ENCODE assay signal across 14 cellular contexts in the genomic region with DNA sequence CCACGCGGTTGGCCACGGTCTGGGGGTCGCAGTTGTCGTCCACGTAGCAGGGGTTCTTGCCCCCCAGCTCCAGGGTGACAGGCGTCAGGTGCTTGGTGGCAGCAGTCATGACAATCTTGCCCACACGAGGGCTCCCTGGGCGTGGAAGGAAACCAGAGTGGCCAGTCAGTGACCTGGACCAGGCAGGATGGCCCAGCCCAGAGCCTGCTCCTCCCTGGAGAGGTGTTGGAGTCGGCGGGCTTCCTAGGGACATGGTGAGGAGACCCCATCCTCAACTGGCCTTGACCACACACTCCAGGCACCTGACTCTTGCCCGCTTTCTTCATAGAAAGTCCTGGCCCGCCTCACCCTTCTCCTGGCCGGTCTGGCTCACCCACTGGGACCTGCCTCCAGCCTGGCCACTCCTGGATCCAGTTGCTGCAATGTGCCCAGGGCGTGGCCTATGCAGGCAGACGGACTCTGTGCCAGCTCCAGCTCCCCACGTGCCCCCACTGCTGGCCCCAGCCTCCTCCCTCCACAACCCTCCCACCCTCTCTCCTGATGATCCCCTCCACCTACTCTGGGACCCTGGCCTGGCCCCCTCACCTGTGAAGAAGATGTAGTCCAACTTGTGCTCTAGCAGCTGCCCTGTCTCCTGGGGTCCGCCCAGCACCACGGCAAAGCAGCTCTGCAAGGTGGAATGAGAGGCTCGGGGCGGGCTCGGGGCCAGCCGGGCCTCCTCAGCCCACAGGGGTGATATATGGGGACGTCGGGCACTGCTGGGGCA. TPM values are rescaled to one million over a fixed set of nuclear protein-coding genes. Genes with fewer than 3 reads are reported as not detected.
DNase-seq lines count a peak whose midpoint lies in the region; ATAC-seq, FAIRE-seq and TF ChIP-seq lines count a peak whose summit lies in the region.
"Had no signal": no experiment of that assay in that cellular context is flagged by ENCODE, and none has a peak within 500 bp of the region (broad histone marks: within the 10 kb centered on the region; RNA-seq: fewer than 3 reads in every experiment).

No MANE protein-coding gene starts in this region.

- no peak overlapping the region for H3K4me3 ChIP-seq in breast epithelium
- no peak overlapping the region for H3K4me3 ChIP-seq in PC-9
- no peak overlapping the region for H3K4me3 ChIP-seq in kidney (ENCODE audit: low read length in 2 of 2)
- H3K4me3 ChIP-seq in upper lobe of right lung = no peak overlapping the region

- peak overlapping the region; percentile 47 for H3K4me2 ChIP-seq in PC-9

- peaks cover 6% of the 10 kb centered on the region; the same call in 1 of the 2 replicates for H3F3A ChIP-seq in PC-9 (ENCODE audit: insufficient read depth, low read depth)

- TF ChIP-seq POLR2A in breast epithelium (IDR thresholded peaks at IDR 0.05) = no peak

- POLR2A ChIA-PET in PC-9 (lab: Charles Lee; ENCODE audit: unreplicated experiment) = no interaction called here

- no peaks in the 10 kb centered on the region for H3K9me2 ChIP-seq in PC-9 (ENCODE audit: insufficient read depth)

- no peaks in the 10 kb centered on the region for H4K20me1 ChIP-seq in PC-9 (ENCODE audit: insufficient read depth)

- H3K36me3 ChIP-seq in breast epithelium (no peaks in the 10 kb centered on the region), PC-9 (ENCODE audit: low read depth) (no peaks in the 10 kb centered on the region), kidney (ENCODE audit: control insufficient read depth in 1 of 2, insufficient read depth in 2 of 2, low read length in 2 of 2) (no peaks in the 10 kb centered on the region), upper lobe of right lung (no peaks in the 10 kb centered on the region)

- CTCF ChIA-PET in PC-9 (lab: Charles Lee) = interaction anchor here (0.5 to 2.3 kb wide), 4 partner anchors 16 to 259 kb away, joined by 3 to 7 read pairs (median 5); no protein-coding TSS in a partner anchor

- FAIRE-seq in kidney (lab: Jason Lieb, UNC) = no peak
- FAIRE-seq: islet of Langerhans had no signal

- peak; percentile 66 for ATAC-seq in upper lobe of right lung
- ATAC-seq in HG03280 (IDR thresholded peaks at IDR 0.05; ENCODE audit: unreplicated experiment) = no peak
- ATAC-seq: T-helper 17 cell had no signal

- H3K4me1 ChIP-seq in breast epithelium (no peaks in the 10 kb centered on the region), PC-9 (replicated peaks; ENCODE audit: insufficient read depth) (peaks cover 7% of the 10 kb centered on the region; the same call in 1 of the 2 replicates), kidney (ENCODE audit: control insufficient read depth in 1 of 2, insufficient read depth in 1 of 2, low read depth in 1 of 2, low read length in 2 of 2) (no peaks in the 10 kb centered on the region), upper lobe of right lung (no peaks in the 10 kb centered on the region)

- intact Hi-C loops in breast epithelium (cut with DNase I; ENCODE audit: low total_unique reads) (no loop called here), PC-9 (cut with micrococcal nuclease; ENCODE audit: unreplicated experiment) (loop anchor here (1.0 to 10.0 kb wide), 3 partner anchors 26 to 129 kb away; no protein-coding TSS in a partner anchor), kidney (cut with DNase I) (no loop called here), upper lobe of right lung (cut with DNase I) (no loop called here)

- H3K9me3 ChIP-seq in breast epithelium (no peaks in the 10 kb centered on the region), PC-9 (ENCODE audit: insufficient read depth, low read depth) (no peaks in the 10 kb centered on the region), kidney (ENCODE audit: control insufficient read depth in 1 of 2, low read length in 2 of 2) (no peaks in the 10 kb centered on the region), upper lobe of right lung (no peaks in the 10 kb centered on the region)

- H3K27me3 ChIP-seq in breast epithelium = no peaks in the 10 kb centered on the region
- H3K27me3 ChIP-seq in PC-9 (ENCODE audit: insufficient read depth, low read depth) = no peaks in the 10 kb centered on the region
- no peaks in the 10 kb centered on the region for H3K27me3 ChIP-seq in upper lobe of right lung

- TF ChIP-seq CTCF in breast epithelium (IDR thresholded peaks at IDR 0.05) (no peak), PC-9 (conservative IDR thresholded peaks at IDR 0.05) (peak; percentile 70), kidney (IDR thresholded peaks at IDR 0.05; ENCODE audit: borderline replicate concordance, extremely low read depth, insufficient read depth) (peak; percentile 27), upper lobe of right lung (IDR thresholded peaks at IDR 0.05) (peak; percentile 24)

- BruUV-seq in PC-9 (replicated peaks; lab: Mats Ljungman, UMichigan) = no TSS peak

- no peak overlapping the region for H3K9ac ChIP-seq in kidney (ENCODE audit: low read length in 2 of 2)

- in situ Hi-C loops in T47D (cut with HindIII; ENCODE audit: low pct_unique_long_range_greater_than_20kb, low sequenced_read_pairs) = no loop called here

- H3K79me2 ChIP-seq in PC-9 (ENCODE audit: low read depth) = no peaks in the 10 kb centered on the region

- peak; percentile 79 to 87 for DNase-seq in T47D (ENCODE audit: low read depth in 1 of 2, low spot score in 1 of 2)
- DNase-seq in breast epithelium (ENCODE audit: low spot score in 2 of 2) = no peak
- DNase-seq in PC-9 = peak; percentile 55 to 76
- peak; percentile 72 for DNase-seq in kidney
- DNase-seq in upper lobe of right lung = peak; percentile 74
- no peak for DNase-seq in epidermal melanocyte (ENCODE audit: insufficient read length, low spot score)
- no peak for DNase-seq in NCI-H1694 treated with DMSO at 0.1 percent for 48 hours (lab: John Stamatoyannopoulos, UW)
- DNase-seq: retina, T-helper 17 cell had no signal

- H2AFZ ChIP-seq in PC-9 = no peak overlapping the region

- H3K27ac ChIP-seq in breast epithelium (no peak overlapping the region), PC-9 (no peak overlapping the region), kidney (ENCODE audit: low read depth in 2 of 2, low read length in 2 of 2) (no peak overlapping the region), upper lobe of right lung (no peak overlapping the region)

RNA-seq across cellular contexts. Expression of a gene that starts 8.7 kb away (rescaled TPM):
- total RNA-seq in breast epithelium = 10 to 100 TPM in 2 of 3 donors, under 1 TPM in 1; 0.32 to 62.3 (median 44.1) TPM
- 4.8 and 9.8 TPM in 2 replicates for total RNA-seq in PC-9 (2021)
- 1.6 TPM for total RNA-seq in kidney
- polyA plus RNA-seq in kidney (ENCODE audit: insufficient read depth, low read depth, low replicate concordance) = 2.1 TPM
- 1.3 TPM for total RNA-seq in upper lobe of right lung
- total RNA-seq: NCI-H460, T-helper 17 cell had no signal
- polyA plus RNA-seq: AG04450 had no signal

RNA-seq across cellular contexts. Expression of a gene that starts 15.2 kb away (rescaled TPM):
- total RNA-seq in breast epithelium (under 1 TPM in 2 of 3 donors, not detected in 1; 0.66 to 0.73 TPM), PC-9 (2021) (0.81 TPM in 1 of 2 replicates, not detected in the other), kidney (7.7 TPM), upper lobe of right lung (0.32 TPM)
- polyA plus RNA-seq in kidney (ENCODE audit: insufficient read depth, low read depth, low replicate concordance) = 111 TPM
- total RNA-seq: NCI-H460 had no signal
- polyA plus RNA-seq: AG04450 had no signal

RNA-seq across cellular contexts. Expression of a gene that starts 26.2 kb away (rescaled TPM):
- not detected for total RNA-seq in breast epithelium
- total RNA-seq in PC-9 (2021) = not detected in 2 replicates
- not detected for total RNA-seq in kidney
- polyA plus RNA-seq in kidney (ENCODE audit: insufficient read depth, low read depth, low replicate concordance) = not detected
- not detected for total RNA-seq in upper lobe of right lung
- total RNA-seq: NCI-H460, T-helper 17 cell had no signal
- polyA plus RNA-seq: AG04450, esophagus had no signal

RNA-seq across cellular contexts. Expression of a gene that starts 36.0 kb away (rescaled TPM):
- total RNA-seq in breast epithelium (10 to 100 TPM in 2 of 3 donors, 1 to 10 TPM in 1; 9.7 to 15.1 (median 12.0) TPM), PC-9 (2021) (25.5 and 33.3 TPM in 2 replicates), kidney (11.9 TPM), upper lobe of right lung (12.2 TPM)
- 57.0 TPM for polyA plus RNA-seq in kidney (ENCODE audit: insufficient read depth, low read depth, low replicate concordance)

RNA-seq across cellular contexts. Expression of a gene that starts 59.0 kb away (rescaled TPM):
- total RNA-seq in breast epithelium = 100 to 1,000 TPM; 159 to 222 (median 186) TPM
- total RNA-seq in PC-9 (2021) = 321 and 463 TPM in 2 replicates
- total RNA-seq in kidney = 191 TPM
- polyA plus RNA-seq in kidney (ENCODE audit: insufficient read depth, low read depth, low replicate concordance) = 395 TPM
- 141 TPM for total RNA-seq in upper lobe of right lung

Comparison
In these comparisons a context has a peak if more than half of its experiments do, and no peak if none do; other contexts are left out.
1. DNase-seq: peak in T47D (2 of 2), PC-9 (2 of 2), kidney (single experiment) and upper lobe of right lung (single experiment); none in breast epithelium (0 of 2), epidermal melanocyte (single experiment) and NCI-H1694 treated with DMSO at 0.1 percent for 48 hours (single experiment).
2. CTCF ChIP-seq: peak in PC-9 (single experiment), kidney (single experiment) and upper lobe of right lung (single experiment); none in breast epithelium (0 of 3).